In genomic region chr3:127750226-127751031, GRCh38 we compare ENCODE assay signal across 8 cellular contexts.
DNase-seq lines count a peak whose midpoint lies in the region; ATAC-seq, FAIRE-seq and TF ChIP-seq lines count a peak whose summit lies in the region.

No MANE protein-coding gene starts in this region.

- no peaks in the 10 kb centered on the region for H3K9me3 Mint-ChIP-seq in endothelial cell (ENCODE audit: unreplicated experiment)
- no peaks in the 10 kb centered on the region for H3K9me3 Mint-ChIP-seq in H9

- no peaks in the 10 kb centered on the region for H3K9me1 ChIP-seq in keratinocyte (ENCODE audit: control insufficient read depth, extremely low read depth, insufficient read depth, low read length)

- H3K4me3 ChIP-seq in keratinocyte (ENCODE audit: control insufficient read depth in 2 of 3, extremely low read depth in 1 of 3, insufficient read depth in 2 of 3, low read depth in 1 of 3, low read length in 3 of 3): no peak overlapping the region
- H3K4me3 ChIP-seq in upper lobe of left lung: no peak overlapping the region

- H3K27ac ChIP-seq in keratinocyte (ENCODE audit: control insufficient read depth, insufficient read depth, low read length) (peak overlapping the region; percentile 68), H9 (ENCODE audit: insufficient read length, low read depth, low read length) (no peak overlapping the region), upper lobe of left lung (peak overlapping the region in 2 of 4 donors; percentile 13 to 60)

- no peak overlapping the region for H2BK5ac ChIP-seq in H9 (ENCODE audit: insufficient read length, low read length)

- no peak for FAIRE-seq in keratinocyte (lab: Jason Lieb, UNC)

- no peak overlapping the region for H2BK120ac ChIP-seq in H9 (ENCODE audit: low read depth, low read length, poor library complexity, severe bottlenecking)

- H3K9ac ChIP-seq in keratinocyte (ENCODE audit: control insufficient read depth, extremely low read depth, insufficient read depth, low read length) (peak overlapping the region; percentile 36), H9 (ENCODE audit: extremely low read depth, insufficient read length, low read length) (no peak overlapping the region)

- H3K4me3 Mint-ChIP-seq in endothelial cell (ENCODE audit: unreplicated experiment): no peak overlapping the region
- no peak overlapping the region for H3K4me3 Mint-ChIP-seq in H9

- TF ChIP-seq EP300 in upper lobe of left lung (IDR thresholded peaks at IDR 0.05): no peak

- WGBS in H9 (ENCODE audit: extremely low coverage, insufficient read length, low lambda C conversion rate): no CpG with 5 or more reads among the region's 12 CpGs
- WGBS in upper lobe of left lung, 2 donors: 72 to 73% methylated on average over 7 to 12 of the region's 12 CpGs

- no peak overlapping the region for H3K27ac Mint-ChIP-seq in endothelial cell (ENCODE audit: unreplicated experiment)
- no peak overlapping the region for H3K27ac Mint-ChIP-seq in H9

- dilution Hi-C loops in keratinocyte (cut with MboI; ENCODE audit: extremely low pct_ligation_motif_present, low sequenced_read_pairs): no loop called here

- H2AFZ ChIP-seq in keratinocyte (ENCODE audit: control insufficient read depth, low read length): no peak overlapping the region
- no peak overlapping the region for H2AFZ ChIP-seq in H9 (ENCODE audit: low read length)

- H3K14ac ChIP-seq in H9 (ENCODE audit: insufficient read depth, low read length): no peak overlapping the region

- no peaks in the 10 kb centered on the region for H3K36me3 ChIP-seq in keratinocyte (ENCODE audit: control insufficient read depth in 2 of 2, extremely low read depth in 1 of 2, insufficient read depth in 2 of 2, low read length in 2 of 2)
- no peaks in the 10 kb centered on the region for H3K36me3 ChIP-seq in upper lobe of left lung

- H3K36me3 Mint-ChIP-seq in endothelial cell (ENCODE audit: low read depth, unreplicated experiment): no peaks in the 10 kb centered on the region
- H3K36me3 Mint-ChIP-seq in H9 (ENCODE audit: insufficient read depth in 1 of 3, low read depth in 3 of 3): no peaks in the 10 kb centered on the region; a peak in 1 of 7 replicates

- H3K18ac ChIP-seq in H9 (ENCODE audit: insufficient read length, low read depth, low read length): no peak overlapping the region

- H3K27me3 ChIP-seq in keratinocyte (ENCODE audit: control insufficient read depth, extremely low read depth, insufficient read depth, low read length) (no peaks in the 10 kb centered on the region), H9 (ENCODE audit: insufficient read depth, low read length) (no peaks in the 10 kb centered on the region), upper lobe of left lung (no peaks in the 10 kb centered on the region)

- H3K27me3 Mint-ChIP-seq in endothelial cell (ENCODE audit: unreplicated experiment) (peaks cover 3% of the 10 kb centered on the region), H9 (ENCODE audit: low read depth) (peaks cover 4% of the 10 kb centered on the region; the same call in 1 of the 2 replicates)

- H3K4me2 ChIP-seq in keratinocyte (ENCODE audit: control insufficient read depth, extremely low read depth, insufficient read depth, low read depth, low read length) (peak overlapping the region; percentile 43), H9 (ENCODE audit: insufficient read depth, insufficient read length, low read length) (no peak overlapping the region)

- no peak overlapping the region for H3K23ac ChIP-seq in H9 (ENCODE audit: insufficient read length, low read depth, low read length)

- H4K8ac ChIP-seq in H9 (replicated peaks; ENCODE audit: insufficient read length, low read depth, low read length): no peak overlapping the region

- no peak overlapping the region for H2BK12ac ChIP-seq in H9 (ENCODE audit: insufficient read length, low read depth, low read length)

- peaks cover 45% of the 10 kb centered on the region for H3K4me1 ChIP-seq in keratinocyte (ENCODE audit: control insufficient read depth, extremely low read depth, insufficient read depth, low read length)
- no peaks in the 10 kb centered on the region for H3K4me1 ChIP-seq in H9 (ENCODE audit: insufficient read depth, low read length)
- H3K4me1 ChIP-seq in upper lobe of left lung: peaks cover 17 to 58% (median 33%) of the 10 kb centered on the region in 4 donors

- H3K56ac ChIP-seq in H9 (ENCODE audit: insufficient read length, low read depth, low read length): no peak overlapping the region

- TF ChIP-seq CTCF in keratinocyte (optimal IDR thresholded peaks at IDR 0.05 in 1 of 3, IDR thresholded peaks at IDR 0.05 in 1 of 3, conservative IDR thresholded peaks at IDR 0.05 in 1 of 3; ENCODE audit: extremely low read depth in 1 of 3, insufficient read depth in 2 of 3, low read length in 3 of 3) (no peak), endothelial cell (IDR thresholded peaks at IDR 0.05; ENCODE audit: unreplicated experiment) (no peak), H9 (conservative IDR thresholded peaks at IDR 0.05) (no peak), upper lobe of left lung (IDR thresholded peaks at IDR 0.05) (no peak)

- no peak overlapping the region for H2AK5ac ChIP-seq in H9 (ENCODE audit: insufficient read length, low read length)

- no peak overlapping the region for H4K5ac ChIP-seq in H9 (ENCODE audit: insufficient read length, low read depth, low read length)

- DNase-seq in AG08395 (ENCODE audit: low spot score): peak; percentile 65
- peak; percentile 99 for DNase-seq in RPMI7951 (ENCODE audit: low read depth)
- no peak for DNase-seq in keratinocyte (ENCODE audit: low read depth, low spot score)
- DNase-seq in endothelial cell (ENCODE audit: low spot score): no peak
- no peak for DNase-seq in H9
- no peak for DNase-seq in upper lobe of left lung

- H3K79me2 ChIP-seq in keratinocyte (ENCODE audit: control insufficient read depth, insufficient read depth, low read length) (no peaks in the 10 kb centered on the region), H9 (ENCODE audit: insufficient read depth, low read length) (no peaks in the 10 kb centered on the region)

- H3K79me1 ChIP-seq in H9 (ENCODE audit: insufficient read depth, low read depth, low read length, poor library complexity, severe bottlenecking): no peaks in the 10 kb centered on the region

- H4K91ac ChIP-seq in H9 (ENCODE audit: insufficient read length, low read depth, low read length): no peak overlapping the region

- H2BK15ac ChIP-seq in H9 (ENCODE audit: low read depth, low read length): no peak overlapping the region

- no peak for TF ChIP-seq POLR2A in upper lobe of left lung (IDR thresholded peaks at IDR 0.05)

- no peak overlapping the region for H2BK20ac ChIP-seq in H9 (ENCODE audit: low read depth, low read length, poor library complexity, severe bottlenecking)

- H4K20me1 ChIP-seq in keratinocyte (ENCODE audit: control insufficient read depth, extremely low read depth, insufficient read depth, low read length): no peaks in the 10 kb centered on the region
- H4K20me1 ChIP-seq in H9 (ENCODE audit: control insufficient read depth, insufficient read depth, insufficient read length): no peaks in the 10 kb centered on the region

- H3K4me1 Mint-ChIP-seq in endothelial cell (ENCODE audit: unreplicated experiment) (no peaks in the 10 kb centered on the region), H9 (peaks cover 9 to 22% of the 10 kb centered on the region in 2 experiments; a peak in 3 of 4 replicates)

- H3K23me2 ChIP-seq in H9 (ENCODE audit: insufficient read length, low read depth, low read length, poor library complexity, severe bottlenecking): no peaks in the 10 kb centered on the region

- H3K4ac ChIP-seq in H9 (ENCODE audit: low read depth, low read length): no peak overlapping the region

- no peak overlapping the region for H3T11ph ChIP-seq in H9 (ENCODE audit: low read length)

- peak; percentile 38 for ATAC-seq in GM18502 (IDR thresholded peaks at IDR 0.05; ENCODE audit: poor library complexity, unreplicated experiment)
- ATAC-seq in HG03064 (IDR thresholded peaks at IDR 0.05; ENCODE audit: low read depth, unreplicated experiment): peak; percentile 33
- ATAC-seq in upper lobe of left lung (ENCODE audit: low FRiP score in 2 of 2): no peak

- no peaks in the 10 kb centered on the region for H3K9me3 ChIP-seq in keratinocyte (ENCODE audit: control insufficient read depth, low read depth, low read length)
- no peaks in the 10 kb centered on the region for H3K9me3 ChIP-seq in H9 (ENCODE audit: control insufficient read depth, low read depth, low read length)
- no peaks in the 10 kb centered on the region for H3K9me3 ChIP-seq in upper lobe of left lung

Comparison
In these comparisons a context has a peak if more than half of its experiments do, and no peak if none do; other contexts are left out.
1. DNase-seq: peak in AG08395 (single experiment) and RPMI7951 (single experiment); none in keratinocyte (single experiment), endothelial cell (single experiment), H9 (single experiment) and upper lobe of left lung (0 of 2).
2. ATAC-seq: peak in GM18502 (single experiment) and HG03064 (single experiment); none in upper lobe of left lung (0 of 2).